Comparison of ENCODE assay signal across 27 cellular contexts in the genomic region with DNA sequence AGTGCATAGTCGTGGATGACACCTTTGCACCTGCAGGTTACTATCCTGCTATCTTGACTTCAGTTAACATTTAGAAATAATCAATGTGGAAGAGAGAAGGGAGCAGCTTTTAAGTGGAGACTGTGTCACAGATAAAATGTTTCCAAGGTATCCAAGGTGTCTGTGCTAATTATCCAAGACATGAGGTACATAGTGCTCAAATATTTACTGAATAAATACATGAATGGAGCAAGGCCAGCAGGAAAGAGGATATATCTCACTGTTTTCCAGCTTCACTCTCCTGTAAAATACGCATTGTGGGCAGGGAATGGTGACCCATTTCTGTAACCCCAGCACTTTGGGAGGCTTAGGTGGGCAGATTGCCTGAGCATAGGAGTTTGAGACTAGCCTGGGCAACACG.
"Had no signal": no experiment of that assay in that cellular context is flagged by ENCODE, and none has a peak within 500 bp of the region (broad histone marks: within the 10 kb centered on the region; RNA-seq: fewer than 3 reads in every experiment).

No MANE protein-coding gene starts in this region.

- H3K4me2 ChIP-seq: KMS-11 had no signal

- H3K9me3 ChIP-seq: adrenal gland, breast epithelium, MG63, Peyer's patch had no signal

- H3K27me3 ChIP-seq: adrenal gland, breast epithelium, MG63, Peyer's patch had no signal

- H3K9ac ChIP-seq: KMS-11 had no signal

- H3K4me1 ChIP-seq: adrenal gland, breast epithelium, Peyer's patch had no signal

- H3K27ac ChIP-seq: adrenal gland, breast epithelium, KMS-11, Peyer's patch had no signal

- H3K4me3 ChIP-seq: adrenal gland, breast epithelium, MG63, Peyer's patch had no signal

- DNase-seq: activated CD4-positive, alpha-beta T cell treated with anti-CD3 and anti-CD28 coated beads for 48 hours; activated CD4-positive, alpha-beta T cell treated with anti-CD3 and anti-CD28 coated beads, Interleukin-2, amount 50 U/mL, for 4 hours; activated CD4-positive, CD25-positive, alpha-beta regulatory T cell treated with anti-CD3 and anti-CD28 coated beads, Interleukin-2, amount 50 U/mL, for 72 hours; activated CD8-positive, alpha-beta memory T cell treated with anti-CD3 and anti-CD28 coated beads, Interleukin-2, amount 50 U/mL, for 48 hours; activated CD8-positive, alpha-beta T cell treated with anti-CD3 and anti-CD28 coated beads, Interleukin-2, amount 10 ng/mL, durations not matched to agents 7 days and 5 days; activated naive CD4-positive, alpha-beta T cell treated with anti-CD3 and anti-CD28 coated beads, Interleukin-2, amount 50 U/mL, for 16 hours; activated naive CD8-positive, alpha-beta T cell treated with anti-CD3 and anti-CD28 coated beads, Interleukin-2, amount 10 ng/mL, durations not matched to agents 7 days and 5 days; activated T-cell treated with anti-CD3 and anti-CD28 coated beads, Interleukin-2, amount 50 U/mL, for 1 hour; adrenal gland; anterior cingulate cortex; MG63; MV-4-11; NCI-H1105 treated with DMSO at 0.1 percent for 48 hours; NCI-H1436 treated with DMSO at 0.1 percent for 48 hours; NCI-H187 treated with DMSO at 0.1 percent for 48 hours; NCI-H2107; NCI-H2171 treated with DMSO at 0.1 percent for 48 hours; NCI-H345; NCI-H510A; NCI-H526 treated with DMSO at 0.1 percent for 48 hours; Peyer's patch; SHP77 treated with DMSO at 0.1 percent for 48 hours; T-helper 17 cell; T-helper 9 cell had no signal

- ATAC-seq: activated CD8-positive, alpha-beta T cell treated with anti-CD3 and anti-CD28 coated beads, Interleukin-2, amount 10 ng/mL, durations not matched to agents 7 days and 5 days; T-helper 17 cell; WTC11 had no signal

- H3K36me3 ChIP-seq: adrenal gland, breast epithelium, MG63, Peyer's patch had no signal
